Comparison of ENCODE assay signal across 13 cellular contexts in genomic region chr6:143592335-143592734, GRCh38.
A peak's percentile ranks its signal among the peaks of the same experiment; 100 is the strongest.
DNase-seq lines count a peak whose midpoint lies in the region; ATAC-seq and TF ChIP-seq lines count a peak whose summit lies in the region.
"Had no signal": no experiment of that assay in that cellular context is flagged by ENCODE, and none has a peak within 500 bp of the region (broad histone marks: within the 10 kb centered on the region; RNA-seq: fewer than 3 reads in every experiment).

No MANE protein-coding gene starts in this region.

- H3K9me3 Mint-ChIP-seq in CD14-positive monocyte, result peaks cover 2 to 7% (median 4%) of the 10 kb centered on the region in 7 donors
- H3K9me3 Mint-ChIP-seq in naive thymus-derived CD4-positive, alpha-beta T cell, result peaks cover 0 to 2% (median 0%) of the 10 kb centered on the region in 11 donors
- H3K9me3 Mint-ChIP-seq: memory B cell had no signal

- H3K36me3 Mint-ChIP-seq in CD14-positive monocyte, result peaks cover 2 to 9% of the 10 kb centered on the region in 2 donors
- H3K36me3 Mint-ChIP-seq in naive thymus-derived CD4-positive, alpha-beta T cell, result peaks cover 0 to 11% (median 9%) of the 10 kb centered on the region in 5 donors

- no peaks in the 10 kb centered on the region for H3K27me3 Mint-ChIP-seq in CD14-positive monocyte (ENCODE audit: low read depth in 3 of 3)
- H3K27me3 Mint-ChIP-seq in naive thymus-derived CD4-positive, alpha-beta T cell, result no peaks in the 10 kb centered on the region
- H3K27me3 Mint-ChIP-seq: activated CD4-positive, alpha-beta T cell treated with anti-CD3 and anti-CD28 coated beads for 36 hours; memory B cell had no signal

- H3K4me3 ChIP-seq in HCT116 (replicated peaks in 1 of 2; ENCODE audit: low read depth in 1 of 2, low read length in 2 of 2), result no peak overlapping the region
- no peak overlapping the region for H3K4me3 ChIP-seq in iPS DF 6.9 (ENCODE audit: low read length)
- no peak overlapping the region for H3K4me3 ChIP-seq in naive thymus-derived CD4-positive, alpha-beta T cell (ENCODE audit: low read length)
- no peak overlapping the region for H3K4me3 ChIP-seq in MG63
- H3K4me3 ChIP-seq: thoracic aorta had no signal

- ATAC-seq in HCT116, result peak; percentile 80
- no peak for ATAC-seq in naive thymus-derived CD4-positive, alpha-beta T cell
- ATAC-seq: activated CD4-positive, alpha-beta T cell treated with anti-CD3 and anti-CD28 coated beads for 36 hours had no signal

- no peak for TF ChIP-seq POLR2A in HCT116 (IDR thresholded peaks at IDR 0.05; ENCODE audit: borderline replicate concordance, extremely low read depth, insufficient read depth, insufficient read length)

- BruUV-seq in HCT116 (replicated peaks; lab: Mats Ljungman, UMichigan), result no TSS peak

- peaks cover 2% of the 10 kb centered on the region for H3K4me1 Mint-ChIP-seq in CD14-positive monocyte
- H3K4me1 Mint-ChIP-seq in naive thymus-derived CD4-positive, alpha-beta T cell, result peaks cover 0 to 8% (median 0%) of the 10 kb centered on the region in 7 donors
- H3K4me1 Mint-ChIP-seq: memory B cell had no signal

- H4K20me1 ChIP-seq in HCT116 (ENCODE audit: insufficient read depth), result no peaks in the 10 kb centered on the region

- H3K27me3 ChIP-seq in HCT116 (ENCODE audit: insufficient read depth, low read length) (no peaks in the 10 kb centered on the region), iPS DF 6.9 (ENCODE audit: control insufficient read depth, insufficient read depth, low read length) (no peaks in the 10 kb centered on the region), MG63 (no peaks in the 10 kb centered on the region)
- H3K27me3 ChIP-seq in naive thymus-derived CD4-positive, alpha-beta T cell (ENCODE audit: control insufficient read depth in 2 of 2, insufficient read depth in 2 of 2, low read length in 2 of 2), result no peaks in the 10 kb centered on the region

- no peak for DNase-seq in CD14-positive monocyte (ENCODE audit: low spot score)
- peak; percentile 23 for DNase-seq in HCT116 (ENCODE audit: low read depth, low spot score)
- peak; percentile 14 for DNase-seq in RWPE1 (ENCODE audit: low spot score)
- peak; percentile 27 for DNase-seq in iPS DF 6.9 (ENCODE audit: low read depth, low spot score)
- DNase-seq in naive thymus-derived CD4-positive, alpha-beta T cell, result no peak
- DNase-seq in DMS114 treated with DMSO at 0.1 percent for 48 hours (lab: John Stamatoyannopoulos, UW; ENCODE audit: unreplicated experiment), result no peak
- no peak for DNase-seq in NOMO-1 treated with DMSO at 0.1 percent for 48 hours (lab: John Stamatoyannopoulos, UW; ENCODE audit: unreplicated experiment)
- DNase-seq in MG63, result no peak
- DNase-seq: activated CD4-positive, alpha-beta T cell treated with anti-CD3 and anti-CD28 coated beads for 36 hours; GDM1; NCI-H510A treated with DMSO at 0.1 percent for 48 hours had no signal

- H3K4me3 Mint-ChIP-seq in CD14-positive monocyte, result no peak overlapping the region
- no peak overlapping the region for H3K4me3 Mint-ChIP-seq in naive thymus-derived CD4-positive, alpha-beta T cell
- H3K4me3 Mint-ChIP-seq: activated CD4-positive, alpha-beta T cell treated with anti-CD3 and anti-CD28 coated beads for 36 hours; memory B cell had no signal

- H3K9ac ChIP-seq in HCT116 (ENCODE audit: low read length), result no peak overlapping the region

- POLR2A ChIA-PET in HCT116 (lab: Charles Lee) (no interaction called here), RWPE1 (lab: Yijun Ruan, JAX; ENCODE audit: low non-redundant PET) (no interaction called here)
- POLR2A ChIA-PET in naive thymus-derived CD4-positive, alpha-beta T cell (lab: Charles Lee), result no interaction called here

- no peaks in the 10 kb centered on the region for H3K9me2 ChIP-seq in HCT116 (ENCODE audit: insufficient read depth)

- no CpG with 5 or more reads among the region's 6 CpGs for WGBS in iPS DF 6.9 (ENCODE audit: insufficient coverage, insufficient read length)

- H3K36me3 ChIP-seq in HCT116 (ENCODE audit: control insufficient read depth in 1 of 2, insufficient read depth in 2 of 2, low read length in 2 of 2), result no peaks in the 10 kb centered on the region
- no peaks in the 10 kb centered on the region for H3K36me3 ChIP-seq in iPS DF 6.9 (ENCODE audit: control insufficient read depth, insufficient read depth, low read length)
- no peaks in the 10 kb centered on the region for H3K36me3 ChIP-seq in naive thymus-derived CD4-positive, alpha-beta T cell (ENCODE audit: control insufficient read depth in 2 of 3, insufficient read depth in 3 of 3, low read length in 3 of 3)
- peaks cover 3% of the 10 kb centered on the region; the same call in 1 of the 2 replicates for H3K36me3 ChIP-seq in MG63
- H3K36me3 ChIP-seq: thoracic aorta had no signal

- H3K27ac ChIP-seq in HCT116 (ENCODE audit: low read depth, low read length), result no peak overlapping the region
- H3K27ac ChIP-seq in RWPE1, result no peak overlapping the region
- no peak overlapping the region for H3K27ac ChIP-seq in iPS DF 6.9 (ENCODE audit: low read length)
- H3K27ac ChIP-seq in naive thymus-derived CD4-positive, alpha-beta T cell (ENCODE audit: low read depth, low read length), result no peak overlapping the region
- H3K27ac ChIP-seq: thoracic aorta had no signal

- no peaks in the 10 kb centered on the region for H3K79me2 ChIP-seq in HCT116 (ENCODE audit: insufficient read depth, low read length)

- CTCF ChIA-PET in HCT116 (lab: Charles Lee), result interaction anchor here (0.6 to 1.3 kb wide), 4 partner anchors 13 to 892 kb away, joined by 3 to 7 read pairs (median 3); no protein-coding TSS in a partner anchor
- CTCF ChIA-PET in RWPE1 (lab: Yijun Ruan, JAX), result interaction anchor here (0.6 to 0.7 kb wide), 3 partner anchors 246 to 1433 kb away, joined by 3 to 5 read pairs (median 3); no protein-coding TSS in a partner anchor
- CTCF ChIA-PET in naive thymus-derived CD4-positive, alpha-beta T cell (lab: Charles Lee), result no interaction called here

- H3K9me3 ChIP-seq in HCT116 (ENCODE audit: control insufficient read depth in 1 of 2, insufficient read depth in 1 of 2, low read depth in 1 of 2, low read length in 2 of 2), result no peaks in the 10 kb centered on the region
- no peaks in the 10 kb centered on the region for H3K9me3 ChIP-seq in iPS DF 6.9 (ENCODE audit: control insufficient read depth, insufficient read depth, low read length)
- no peaks in the 10 kb centered on the region for H3K9me3 ChIP-seq in naive thymus-derived CD4-positive, alpha-beta T cell (ENCODE audit: control insufficient read depth in 2 of 3, low read length in 3 of 3)
- H3K9me3 ChIP-seq in MG63, result no peaks in the 10 kb centered on the region
- H3K9me3 ChIP-seq: thoracic aorta had no signal

- H2AFZ ChIP-seq in HCT116 (ENCODE audit: low read depth, low read length, poor library complexity, severe bottlenecking), result no peak overlapping the region

- H3K27ac Mint-ChIP-seq in CD14-positive monocyte, result no peak overlapping the region
- no peak overlapping the region for H3K27ac Mint-ChIP-seq in naive thymus-derived CD4-positive, alpha-beta T cell
- H3K27ac Mint-ChIP-seq: activated CD4-positive, alpha-beta T cell treated with anti-CD3 and anti-CD28 coated beads for 36 hours; memory B cell had no signal

- RAD21 ChIA-PET in HCT116 (lab: Charles Lee; ENCODE audit: low non-redundant PET in 1 of 2, low total read pairs in 2 of 2, uncharacterized antibody in 2 of 2, unreplicated experiment in 2 of 2), result interaction anchor here in 1 of 2 experiments (0.7 kb wide), 1 partner anchor 29 kb away, joined by 3 read pairs; no protein-coding TSS in a partner anchor

- H3K4me1 ChIP-seq in HCT116 (ENCODE audit: control insufficient read depth in 1 of 2, insufficient read depth in 2 of 2, low read length in 2 of 2) (no peaks in the 10 kb centered on the region), iPS DF 6.9 (ENCODE audit: control insufficient read depth, insufficient read depth, low read length) (0 out of 2 replicates have a peak, but pooled peaks cover 2% of the 10 kb centered on the region)
- no peaks in the 10 kb centered on the region for H3K4me1 ChIP-seq in naive thymus-derived CD4-positive, alpha-beta T cell (ENCODE audit: control insufficient read depth in 2 of 2, insufficient read depth in 2 of 2, low read length in 2 of 2)

- intact Hi-C loops in CD14-positive monocyte (cut with micrococcal nuclease) (no loop called here), HCT116 (cut with micrococcal nuclease) (loop anchor here (1.0 to 5.0 kb wide), 2 partner anchors 250 to 421 kb away; partner anchors contain the start of gene LTV1)
- intact Hi-C loops in naive thymus-derived CD4-positive, alpha-beta T cell (cut with micrococcal nuclease), result no loop called here

- TF ChIP-seq RAD21 in HCT116 (IDR thresholded peaks at IDR 0.05; ENCODE audit: low read depth), result peak; percentile 60

- TF ChIP-seq CTCF in CD14-positive monocyte (IDR thresholded peaks at IDR 0.05) (peak; percentile 43), HCT116 (IDR thresholded peaks at IDR 0.05 in 2 of 3, conservative IDR thresholded peaks at IDR 0.05 in 1 of 3; ENCODE audit: borderline replicate concordance in 1 of 3, insufficient read depth in 1 of 3, low read depth in 2 of 3, low read length in 2 of 3) (peak; percentile 33 to 78 (median 61); a peak in 5 of 6 replicates), RWPE1 (conservative IDR thresholded peaks at IDR 0.05; ENCODE audit: low read depth) (0 out of 2 replicates have a peak, but pooled peaks have one; percentile 9)

- H3K4me2 ChIP-seq in HCT116 (ENCODE audit: low read length), result no peak overlapping the region

TF ChIP-seq in HCT116, 20 proteins besides CTCF, POLR2A, EP300 and RAD21:
- TF ChIP-seq CBX3 (IDR thresholded peaks at IDR 0.05; ENCODE audit: low read depth) (0 out of 2 replicates have a peak, but pooled peaks have one; percentile 44), FOSL1 (IDR thresholded peaks at IDR 0.05; ENCODE audit: low read depth) (no peak), SIN3A (IDR thresholded peaks at IDR 0.05; ENCODE audit: low read depth) (no peak), ELF1 (IDR thresholded peaks at IDR 0.05; ENCODE audit: borderline replicate concordance, low read depth) (no peak), ATF3 (IDR thresholded peaks at IDR 0.05) (no peak), YY1 (IDR thresholded peaks at IDR 0.05; ENCODE audit: extremely low read depth, insufficient replicate concordance, low read depth, low read length) (peak; percentile 13)

Comparison
In these comparisons a context has a peak if more than half of its experiments do, and no peak if none do; other contexts are left out.
1. DNase-seq: peak in HCT116 (single experiment), RWPE1 (single experiment) and iPS DF 6.9 (single experiment); none in CD14-positive monocyte (single experiment), naive thymus-derived CD4-positive, alpha-beta T cell (0 of 9), DMS114 treated with DMSO at 0.1 percent for 48 hours (single experiment), NOMO-1 treated with DMSO at 0.1 percent for 48 hours (single experiment) and MG63 (single experiment).
2. CTCF ChIP-seq: peak in every context shown above with its lines; median percentile 61 in HCT116; 43 in CD14-positive monocyte; 9 in RWPE1.